23 cellular contexts compared by ENCODE assay signal in the genomic region with DNA sequence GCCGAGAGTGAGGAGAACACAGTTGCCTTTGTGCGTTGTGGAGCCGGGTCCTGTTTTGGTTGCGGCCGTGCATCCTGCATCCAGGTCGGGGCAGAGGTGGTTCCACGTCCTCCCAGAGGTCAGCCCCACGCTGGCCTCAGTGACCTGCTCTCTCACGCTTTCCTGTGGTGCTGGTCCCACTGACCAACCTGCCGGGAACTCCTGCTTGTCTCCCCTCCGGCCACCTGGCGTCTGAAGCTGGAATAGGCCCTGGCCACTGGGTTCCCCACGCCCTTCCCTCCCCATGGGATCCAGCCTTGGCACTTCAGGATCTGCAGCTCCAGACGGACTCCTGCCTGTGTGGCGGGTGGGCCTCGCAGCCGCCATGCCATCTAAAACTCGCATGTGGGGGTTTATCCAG.
A peak's percentile ranks its signal among the peaks of the same experiment; 100 is the strongest.
DNase-seq lines count a peak whose midpoint lies in the region; ATAC-seq and TF ChIP-seq lines count a peak whose summit lies in the region.
"Had no signal": no experiment of that assay in that cellular context is flagged by ENCODE, and none has a peak within 500 bp of the region (broad histone marks: within the 10 kb centered on the region; RNA-seq: fewer than 3 reads in every experiment).

No MANE protein-coding gene starts in this region.

- TF ChIP-seq CTCF in WTC11 (IDR thresholded peaks at IDR 0.05): 0 out of 2 replicates have a peak, but pooled peaks have one; percentile 16
- TF ChIP-seq CTCF in right lobe of liver (IDR thresholded peaks at IDR 0.05): no peak

- 95% methylated on average over 18 of the region's 18 CpGs for WGBS in right cardiac atrium
- 80% methylated on average over 1 of the region's 18 CpGs for WGBS in right lobe of liver (ENCODE audit: insufficient coverage, low coverage, low lambda C conversion rate, missing lambda C conversion rate)

- H3K4me1 ChIP-seq in right cardiac atrium (ENCODE audit: control insufficient read depth, insufficient read depth, low read length) (no peaks in the 10 kb centered on the region), right lobe of liver (no peaks in the 10 kb centered on the region)
- H3K4me1 ChIP-seq: SJSA1 had no signal

- H3K4me3 Mint-ChIP-seq in WTC11: no peak overlapping the region
- H3K4me3 Mint-ChIP-seq: CD8-positive, alpha-beta T cell had no signal

- no peak overlapping the region for H3K27ac ChIP-seq in right cardiac atrium (ENCODE audit: low read length)
- no peak overlapping the region for H3K27ac ChIP-seq in right lobe of liver
- H3K27ac ChIP-seq: A549, C4-2B, HL-60, SJSA1 had no signal

- DNase-seq in right cardiac atrium: peak in 2 of 3 donors; percentile 10 to 41
- no peak for DNase-seq in Right ventricle myocardium inferior (ENCODE audit: missing footprints)
- no peak for DNase-seq in WTC11 (ENCODE audit: low spot score)
- peak in 2 of 3 donors; percentile 10 to 49 for DNase-seq in right lobe of liver
- no peak for DNase-seq in dedifferentiated amniotic fluid mesenchymal stem cell (ENCODE audit: extremely low spot score)
- no peak for DNase-seq in cortex of kidney (lab: John Stamatoyannopoulos, UW)
- no peak for DNase-seq in foreskin melanocyte
- DNase-seq: AML-193; Caco-2; CD8-positive, alpha-beta T cell; DND-41; GOT3; HCEC 1CT; MM.1S; NCI-H2029; NCI-H446; NCI-H524 treated with DMSO at 0.1 percent for 48 hours; NCI-H774 had no signal

- no peak for TF ChIP-seq POLR2A in right lobe of liver (IDR thresholded peaks at IDR 0.05)

- H3K27me3 ChIP-seq in right cardiac atrium (ENCODE audit: control insufficient read depth, insufficient read depth) (no peaks in the 10 kb centered on the region), right lobe of liver (no peaks in the 10 kb centered on the region)
- H3K27me3 ChIP-seq: SJSA1 had no signal

- intact Hi-C loops in right cardiac atrium (cut with DNase I) (no loop called here), Right ventricle myocardium inferior (cut with DNase I) (no loop called here), right lobe of liver (cut with DNase I) (no loop called here)

- H3K36me3 ChIP-seq in right lobe of liver: peaks cover 0 to 31% (median 7%) of the 10 kb centered on the region in 4 donors

- no peaks in the 10 kb centered on the region for H3K4me1 Mint-ChIP-seq in WTC11

- no peaks in the 10 kb centered on the region for H3K27me3 Mint-ChIP-seq in WTC11 (ENCODE audit: low read depth)

- H3K9me3 ChIP-seq in right cardiac atrium (ENCODE audit: control insufficient read depth, low read length) (no peaks in the 10 kb centered on the region), right lobe of liver (no peaks in the 10 kb centered on the region)
- H3K9me3 ChIP-seq: A549, Caco-2, SJSA1 had no signal

- H3K36me3 Mint-ChIP-seq in WTC11: peaks cover 40% of the 10 kb centered on the region

- ATAC-seq in right cardiac atrium (no peak), Right ventricle myocardium inferior (no peak), WTC11 (no peak), right lobe of liver (no peak)
- ATAC-seq: CD8-positive, alpha-beta T cell; K562 had no signal

- H3K27ac Mint-ChIP-seq in WTC11: no peak overlapping the region
- H3K27ac Mint-ChIP-seq: CD8-positive, alpha-beta T cell had no signal

- H3K9me3 Mint-ChIP-seq in WTC11: no peaks in the 10 kb centered on the region
- H3K9me3 Mint-ChIP-seq: CD8-positive, alpha-beta T cell had no signal

- CTCF ChIA-PET in WTC11 (lab: Charles Lee): interaction anchor here (0.8 to 3.1 kb wide), 4 partner anchors 8 to 143 kb away, joined by 3 to 12 read pairs (median 4); no protein-coding TSS in a partner anchor

- POLR2A ChIA-PET in WTC11 (lab: Charles Lee): no interaction called here

- H3K4me3 ChIP-seq in right cardiac atrium (ENCODE audit: low read length) (no peak overlapping the region), right lobe of liver (no peak overlapping the region)
- H3K4me3 ChIP-seq: A549, K562, SJSA1 had no signal

TF ChIP-seq in WTC11, 78 proteins besides CTCF, POLR2A, EP300 and RAD21:
- TF ChIP-seq, protein P1, sequence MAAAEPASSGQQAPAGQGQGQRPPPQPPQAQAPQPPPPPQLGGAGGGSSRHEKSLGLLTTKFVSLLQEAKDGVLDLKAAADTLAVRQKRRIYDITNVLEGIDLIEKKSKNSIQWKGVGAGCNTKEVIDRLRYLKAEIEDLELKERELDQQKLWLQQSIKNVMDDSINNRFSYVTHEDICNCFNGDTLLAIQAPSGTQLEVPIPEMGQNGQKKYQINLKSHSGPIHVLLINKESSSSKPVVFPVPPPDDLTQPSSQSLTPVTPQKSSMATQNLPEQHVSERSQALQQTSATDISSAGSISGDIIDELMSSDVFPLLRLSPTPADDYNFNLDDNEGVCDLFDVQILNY (CRISPR knock-in tag; IDR thresholded peaks at IDR 0.05): no peak
- TF ChIP-seq, protein P2, sequence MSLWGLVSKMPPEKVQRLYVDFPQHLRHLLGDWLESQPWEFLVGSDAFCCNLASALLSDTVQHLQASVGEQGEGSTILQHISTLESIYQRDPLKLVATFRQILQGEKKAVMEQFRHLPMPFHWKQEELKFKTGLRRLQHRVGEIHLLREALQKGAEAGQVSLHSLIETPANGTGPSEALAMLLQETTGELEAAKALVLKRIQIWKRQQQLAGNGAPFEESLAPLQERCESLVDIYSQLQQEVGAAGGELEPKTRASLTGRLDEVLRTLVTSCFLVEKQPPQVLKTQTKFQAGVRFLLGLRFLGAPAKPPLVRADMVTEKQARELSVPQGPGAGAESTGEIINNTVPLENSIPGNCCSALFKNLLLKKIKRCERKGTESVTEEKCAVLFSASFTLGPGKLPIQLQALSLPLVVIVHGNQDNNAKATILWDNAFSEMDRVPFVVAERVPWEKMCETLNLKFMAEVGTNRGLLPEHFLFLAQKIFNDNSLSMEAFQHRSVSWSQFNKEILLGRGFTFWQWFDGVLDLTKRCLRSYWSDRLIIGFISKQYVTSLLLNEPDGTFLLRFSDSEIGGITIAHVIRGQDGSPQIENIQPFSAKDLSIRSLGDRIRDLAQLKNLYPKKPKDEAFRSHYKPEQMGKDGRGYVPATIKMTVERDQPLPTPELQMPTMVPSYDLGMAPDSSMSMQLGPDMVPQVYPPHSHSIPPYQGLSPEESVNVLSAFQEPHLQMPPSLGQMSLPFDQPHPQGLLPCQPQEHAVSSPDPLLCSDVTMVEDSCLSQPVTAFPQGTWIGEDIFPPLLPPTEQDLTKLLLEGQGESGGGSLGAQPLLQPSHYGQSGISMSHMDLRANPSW (CRISPR knock-in tag; conservative IDR thresholded peaks at IDR 0.05; ENCODE audit: low read depth): no peak
- TF ChIP-seq FOXK1 (CRISPR knock-in tag; IDR thresholded peaks at IDR 0.05): no peak
- TF ChIP-seq ZNF138 (CRISPR knock-in tag; conservative IDR thresholded peaks at IDR 0.05): no peak
- no peak for TF ChIP-seq JAZF1 (CRISPR knock-in tag; IDR thresholded peaks at IDR 0.05)
- TF ChIP-seq, protein P3, sequence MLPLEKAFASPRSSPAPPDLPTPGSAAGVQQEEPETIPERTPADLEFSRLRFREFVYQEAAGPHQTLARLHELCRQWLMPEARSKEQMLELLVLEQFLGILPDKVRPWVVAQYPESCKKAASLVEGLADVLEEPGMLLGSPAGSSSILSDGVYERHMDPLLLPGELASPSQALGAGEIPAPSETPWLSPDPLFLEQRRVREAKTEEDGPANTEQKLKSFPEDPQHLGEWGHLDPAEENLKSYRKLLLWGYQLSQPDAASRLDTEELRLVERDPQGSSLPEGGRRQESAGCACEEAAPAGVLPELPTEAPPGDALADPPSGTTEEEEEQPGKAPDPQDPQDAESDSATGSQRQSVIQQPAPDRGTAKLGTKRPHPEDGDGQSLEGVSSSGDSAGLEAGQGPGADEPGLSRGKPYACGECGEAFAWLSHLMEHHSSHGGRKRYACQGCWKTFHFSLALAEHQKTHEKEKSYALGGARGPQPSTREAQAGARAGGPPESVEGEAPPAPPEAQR (CRISPR knock-in tag; IDR thresholded peaks at IDR 0.05): no peak

Comparison
In these comparisons a context has a peak if more than half of its experiments do, and no peak if none do; other contexts are left out.
1. DNase-seq: peak in right cardiac atrium (2 of 3) and right lobe of liver (2 of 3); none in Right ventricle myocardium inferior (single experiment), WTC11 (single experiment), dedifferentiated amniotic fluid mesenchymal stem cell (single experiment), cortex of kidney (single experiment) and foreskin melanocyte (single experiment).